ENCODE assay signal across 1 cellular context in the genomic region with DNA sequence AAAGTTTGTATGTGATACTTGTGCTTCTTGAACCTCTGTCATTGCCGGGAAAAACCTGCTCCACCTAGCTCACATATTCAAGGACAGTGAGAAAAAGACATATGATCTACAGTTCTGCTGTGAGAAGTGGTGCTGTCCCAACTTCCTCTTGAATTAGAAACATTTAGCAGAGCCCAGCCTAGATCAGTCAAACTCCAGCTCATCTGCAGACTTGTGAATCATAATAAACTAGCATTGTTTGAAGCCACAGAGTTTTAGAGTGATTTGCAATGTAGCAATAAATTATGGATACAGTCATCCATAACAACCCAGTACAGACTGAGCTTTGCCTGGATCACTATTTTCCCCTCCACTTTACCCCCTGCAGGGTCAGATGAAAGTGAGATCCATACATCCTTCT.
TF ChIP-seq lines count a peak whose summit lies in the region.

No MANE protein-coding gene starts in this region.

TF ChIP-seq in IMR-90, 13 proteins besides CTCF, POLR2A, EP300 and RAD21 (continued from another document):
- TF ChIP-seq USF2 (IDR thresholded peaks at IDR 0.05; ENCODE audit: low read depth, low read length) (no peak), CEBPB (IDR thresholded peaks at IDR 0.05; ENCODE audit: low read depth, low read length) (no peak), MXI1 (IDR thresholded peaks at IDR 0.05; ENCODE audit: borderline replicate concordance, low read depth, low read length) (no peak), CHD1 (IDR thresholded peaks at IDR 0.05; ENCODE audit: low read depth, low read length) (no peak)
- TF ChIP-seq, protein P1, sequence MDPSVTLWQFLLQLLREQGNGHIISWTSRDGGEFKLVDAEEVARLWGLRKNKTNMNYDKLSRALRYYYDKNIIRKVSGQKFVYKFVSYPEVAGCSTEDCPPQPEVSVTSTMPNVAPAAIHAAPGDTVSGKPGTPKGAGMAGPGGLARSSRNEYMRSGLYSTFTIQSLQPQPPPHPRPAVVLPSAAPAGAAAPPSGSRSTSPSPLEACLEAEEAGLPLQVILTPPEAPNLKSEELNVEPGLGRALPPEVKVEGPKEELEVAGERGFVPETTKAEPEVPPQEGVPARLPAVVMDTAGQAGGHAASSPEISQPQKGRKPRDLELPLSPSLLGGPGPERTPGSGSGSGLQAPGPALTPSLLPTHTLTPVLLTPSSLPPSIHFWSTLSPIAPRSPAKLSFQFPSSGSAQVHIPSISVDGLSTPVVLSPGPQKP (IDR thresholded peaks at IDR 0.05; ENCODE audit: borderline replicate concordance, low read depth, low read length) = no peak
